1 cellular context compared by ENCODE assay signal in the genomic region with DNA sequence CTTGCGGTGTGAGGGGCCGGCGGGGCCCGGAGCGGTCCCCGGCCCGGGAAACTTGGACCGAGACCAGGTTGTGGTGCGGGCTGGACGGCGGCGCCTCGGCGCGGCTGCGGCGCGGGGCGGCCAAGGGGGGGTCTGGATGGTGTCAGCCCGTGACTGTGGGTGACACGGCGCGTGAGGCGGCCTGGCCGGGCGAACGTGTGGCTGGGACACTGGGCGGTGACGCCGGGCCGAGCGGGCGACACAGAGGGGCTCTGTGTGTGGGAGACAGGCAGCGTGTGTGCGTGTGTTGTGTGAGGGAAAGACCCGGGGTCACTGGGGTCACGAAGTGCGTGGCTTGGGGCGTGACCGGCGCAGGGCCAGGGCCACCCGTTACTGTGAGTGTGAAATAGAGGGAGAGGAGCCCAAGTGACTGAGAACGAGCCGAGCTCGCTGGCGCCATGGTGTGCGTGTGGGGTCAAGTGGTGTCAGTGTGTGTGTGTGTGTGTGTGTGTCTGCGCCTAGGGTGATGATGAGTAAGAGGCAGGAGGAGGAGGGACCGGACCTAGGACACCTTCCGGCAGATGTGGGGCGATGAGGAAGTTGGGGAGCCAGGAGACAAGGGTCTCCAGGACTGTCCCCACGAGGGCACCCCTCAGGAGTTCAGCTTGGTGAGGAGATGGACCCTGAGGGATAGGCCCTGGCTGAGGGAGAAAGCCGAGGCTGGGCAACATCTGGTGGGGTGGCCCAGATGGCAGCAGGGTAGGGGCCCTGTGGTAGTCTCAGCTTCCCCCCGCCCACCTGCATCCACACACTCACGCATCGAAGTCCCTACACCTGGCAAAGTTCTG.
TF ChIP-seq lines count a peak whose summit lies in the region.

No MANE protein-coding gene starts in this region.

TF ChIP-seq in HepG2, 621 proteins besides CTCF, POLR2A, EP300 and RAD21 (continued from another document and continues in another):
- TF ChIP-seq ZNF609 (CRISPR knock-in tag; IDR thresholded peaks at IDR 0.05; ENCODE audit: borderline replicate concordance): peak; percentile 41; the same call in 1 of the 2 replicates
- TF ChIP-seq SP4 (CRISPR knock-in tag; IDR thresholded peaks at IDR 0.05): 0 out of 2 replicates have a peak, but pooled peaks have one; percentile 26
- TF ChIP-seq ELF3 (CRISPR knock-in tag; IDR thresholded peaks at IDR 0.05): 0 out of 2 replicates have a peak, but pooled peaks have one; percentile 17
- TF ChIP-seq, protein P1, sequence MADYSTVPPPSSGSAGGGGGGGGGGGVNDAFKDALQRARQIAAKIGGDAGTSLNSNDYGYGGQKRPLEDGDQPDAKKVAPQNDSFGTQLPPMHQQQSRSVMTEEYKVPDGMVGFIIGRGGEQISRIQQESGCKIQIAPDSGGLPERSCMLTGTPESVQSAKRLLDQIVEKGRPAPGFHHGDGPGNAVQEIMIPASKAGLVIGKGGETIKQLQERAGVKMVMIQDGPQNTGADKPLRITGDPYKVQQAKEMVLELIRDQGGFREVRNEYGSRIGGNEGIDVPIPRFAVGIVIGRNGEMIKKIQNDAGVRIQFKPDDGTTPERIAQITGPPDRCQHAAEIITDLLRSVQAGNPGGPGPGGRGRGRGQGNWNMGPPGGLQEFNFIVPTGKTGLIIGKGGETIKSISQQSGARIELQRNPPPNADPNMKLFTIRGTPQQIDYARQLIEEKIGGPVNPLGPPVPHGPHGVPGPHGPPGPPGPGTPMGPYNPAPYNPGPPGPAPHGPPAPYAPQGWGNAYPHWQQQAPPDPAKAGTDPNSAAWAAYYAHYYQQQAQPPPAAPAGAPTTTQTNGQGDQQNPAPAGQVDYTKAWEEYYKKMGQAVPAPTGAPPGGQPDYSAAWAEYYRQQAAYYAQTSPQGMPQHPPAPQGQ (CRISPR knock-in tag; IDR thresholded peaks at IDR 0.05; ENCODE audit: borderline replicate concordance): no peak
- TF ChIP-seq ZFP62 (CRISPR knock-in tag; IDR thresholded peaks at IDR 0.05): no peak
- TF ChIP-seq KLF11 (CRISPR knock-in tag; IDR thresholded peaks at IDR 0.05): no peak
- TF ChIP-seq KLF6 (CRISPR knock-in tag; IDR thresholded peaks at IDR 0.05): no peak
- no peak for TF ChIP-seq ZSCAN31 (CRISPR knock-in tag; IDR thresholded peaks at IDR 0.05; ENCODE audit: low read depth)
- TF ChIP-seq PHF21A (CRISPR knock-in tag; IDR thresholded peaks at IDR 0.05): no peak
- no peak for TF ChIP-seq KMT2B (CRISPR knock-in tag; IDR thresholded peaks at IDR 0.05)
- TF ChIP-seq ZNF841 (CRISPR knock-in tag; IDR thresholded peaks at IDR 0.05; ENCODE audit: borderline replicate concordance): no peak
- TF ChIP-seq ZNF354B (CRISPR knock-in tag; IDR thresholded peaks at IDR 0.05): no peak
- TF ChIP-seq ZNF546 (CRISPR knock-in tag; conservative IDR thresholded peaks at IDR 0.05): 0 out of 2 replicates have a peak, but pooled peaks have one; percentile 27
- TF ChIP-seq ZNF281 (CRISPR knock-in tag; IDR thresholded peaks at IDR 0.05; ENCODE audit: borderline replicate concordance): no peak
- no peak for TF ChIP-seq CCAR2 (optimal IDR thresholded peaks at IDR 0.05; ENCODE audit: low read depth, low read length)
- TF ChIP-seq TBX2 (CRISPR knock-in tag; IDR thresholded peaks at IDR 0.05; ENCODE audit: borderline replicate concordance): peak; percentile 13; the same call in 1 of the 2 replicates
- TF ChIP-seq RBM39 (IDR thresholded peaks at IDR 0.05; ENCODE audit: low read depth, low read length, poor library complexity, severe bottlenecking): no peak
- TF ChIP-seq ZNF367 (CRISPR knock-in tag; IDR thresholded peaks at IDR 0.05; ENCODE audit: borderline replicate concordance): no peak
- no peak for TF ChIP-seq ELF1 (CRISPR knock-in tag; IDR thresholded peaks at IDR 0.05)
- no peak for TF ChIP-seq ESRRA (CRISPR knock-in tag; IDR thresholded peaks at IDR 0.05; ENCODE audit: low read depth)
- TF ChIP-seq ZNF570 (CRISPR knock-in tag; IDR thresholded peaks at IDR 0.05; ENCODE audit: borderline replicate concordance): no peak
- no peak for TF ChIP-seq DR1 (CRISPR knock-in tag; IDR thresholded peaks at IDR 0.05)
- peak; percentile 89 for TF ChIP-seq NR2F6 (IDR thresholded peaks at IDR 0.05)
- TF ChIP-seq NR2F6 (CRISPR knock-in tag; IDR thresholded peaks at IDR 0.05): peak; percentile 87
- no peak for TF ChIP-seq MIXL1 (CRISPR knock-in tag; IDR thresholded peaks at IDR 0.05)
- no peak; the same call in 1 of the 2 replicates for TF ChIP-seq RBFOX2 (IDR thresholded peaks at IDR 0.05; ENCODE audit: low read depth, low read length)
- TF ChIP-seq ZNF724P (CRISPR knock-in tag; IDR thresholded peaks at IDR 0.05; ENCODE audit: borderline replicate concordance): no peak
- TF ChIP-seq ZNF652 (CRISPR knock-in tag; IDR thresholded peaks at IDR 0.05; ENCODE audit: borderline replicate concordance, low read depth): no peak
- TF ChIP-seq MEIS2 (CRISPR knock-in tag; IDR thresholded peaks at IDR 0.05): no peak
- no peak for TF ChIP-seq REXO4 (CRISPR knock-in tag; IDR thresholded peaks at IDR 0.05; ENCODE audit: borderline replicate concordance)
- peak; percentile 63 for TF ChIP-seq ZNF777 (CRISPR knock-in tag; IDR thresholded peaks at IDR 0.05)
- TF ChIP-seq ZZZ3 (CRISPR knock-in tag; IDR thresholded peaks at IDR 0.05; ENCODE audit: borderline replicate concordance): no peak
- TF ChIP-seq HDAC2 (CRISPR knock-in tag; IDR thresholded peaks at IDR 0.05): no peak
- no peak for TF ChIP-seq PCBP2 (optimal IDR thresholded peaks at IDR 0.05; ENCODE audit: low read depth, low read length, poor library complexity, severe bottlenecking)
- no peak for TF ChIP-seq CENPX (CRISPR knock-in tag; IDR thresholded peaks at IDR 0.05)
- TF ChIP-seq EHMT2 (IDR thresholded peaks at IDR 0.05; ENCODE audit: borderline replicate concordance, low read depth, low read length): no peak
- no peak for TF ChIP-seq ZNF644 (CRISPR knock-in tag; IDR thresholded peaks at IDR 0.05; ENCODE audit: low read depth)
- TF ChIP-seq, protein P2, sequence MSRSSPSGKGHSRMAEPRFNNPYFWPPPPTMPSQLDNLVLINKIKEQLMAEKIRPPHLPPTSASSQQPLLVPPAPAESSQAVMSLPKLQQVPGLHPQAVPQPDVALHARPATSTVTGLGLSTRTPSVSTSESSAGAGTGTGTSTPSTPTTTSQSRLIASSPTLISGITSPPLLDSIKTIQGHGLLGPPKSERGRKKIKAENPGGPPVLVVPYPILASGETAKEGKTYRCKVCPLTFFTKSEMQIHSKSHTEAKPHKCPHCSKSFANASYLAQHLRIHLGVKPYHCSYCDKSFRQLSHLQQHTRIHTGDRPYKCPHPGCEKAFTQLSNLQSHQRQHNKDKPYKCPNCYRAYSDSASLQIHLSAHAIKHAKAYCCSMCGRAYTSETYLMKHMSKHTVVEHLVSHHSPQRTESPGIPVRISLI (CRISPR knock-in tag; IDR thresholded peaks at IDR 0.05; ENCODE audit: borderline replicate concordance): no peak
- TF ChIP-seq EED (CRISPR knock-in tag; IDR thresholded peaks at IDR 0.05): 0 out of 2 replicates have a peak, but pooled peaks have one; percentile 51
- no peak for TF ChIP-seq SOX6 (IDR thresholded peaks at IDR 0.05)
- TF ChIP-seq SOX6 (CRISPR knock-in tag; IDR thresholded peaks at IDR 0.05): no peak
- TF ChIP-seq, protein P3, sequence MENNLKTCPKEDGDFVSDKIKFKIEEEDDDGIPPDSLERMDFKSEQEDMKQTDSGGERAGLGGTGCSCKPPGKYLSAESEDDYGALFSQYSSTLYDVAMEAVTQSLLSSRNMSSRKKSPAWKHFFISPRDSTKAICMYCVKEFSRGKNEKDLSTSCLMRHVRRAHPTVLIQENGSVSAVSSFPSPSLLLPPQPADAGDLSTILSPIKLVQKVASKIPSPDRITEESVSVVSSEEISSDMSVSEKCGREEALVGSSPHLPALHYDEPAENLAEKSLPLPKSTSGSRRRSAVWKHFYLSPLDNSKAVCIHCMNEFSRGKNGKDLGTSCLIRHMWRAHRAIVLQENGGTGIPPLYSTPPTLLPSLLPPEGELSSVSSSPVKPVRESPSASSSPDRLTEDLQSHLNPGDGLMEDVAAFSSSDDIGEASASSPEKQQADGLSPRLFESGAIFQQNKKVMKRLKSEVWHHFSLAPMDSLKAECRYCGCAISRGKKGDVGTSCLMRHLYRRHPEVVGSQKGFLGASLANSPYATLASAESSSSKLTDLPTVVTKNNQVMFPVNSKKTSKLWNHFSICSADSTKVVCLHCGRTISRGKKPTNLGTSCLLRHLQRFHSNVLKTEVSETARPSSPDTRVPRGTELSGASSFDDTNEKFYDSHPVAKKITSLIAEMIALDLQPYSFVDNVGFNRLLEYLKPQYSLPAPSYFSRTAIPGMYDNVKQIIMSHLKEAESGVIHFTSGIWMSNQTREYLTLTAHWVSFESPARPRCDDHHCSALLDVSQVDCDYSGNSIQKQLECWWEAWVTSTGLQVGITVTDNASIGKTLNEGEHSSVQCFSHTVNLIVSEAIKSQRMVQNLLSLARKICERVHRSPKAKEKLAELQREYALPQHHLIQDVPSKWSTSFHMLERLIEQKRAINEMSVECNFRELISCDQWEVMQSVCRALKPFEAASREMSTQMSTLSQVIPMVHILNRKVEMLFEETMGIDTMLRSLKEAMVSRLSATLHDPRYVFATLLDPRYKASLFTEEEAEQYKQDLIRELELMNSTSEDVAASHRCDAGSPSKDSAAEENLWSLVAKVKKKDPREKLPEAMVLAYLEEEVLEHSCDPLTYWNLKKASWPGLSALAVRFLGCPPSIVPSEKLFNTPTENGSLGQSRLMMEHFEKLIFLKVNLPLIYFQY (CRISPR knock-in tag; IDR thresholded peaks at IDR 0.05; ENCODE audit: borderline replicate concordance): no peak
- TF ChIP-seq DBP (CRISPR knock-in tag; IDR thresholded peaks at IDR 0.05; ENCODE audit: not compliant biosample characterization): no peak
- TF ChIP-seq SUZ12 (IDR thresholded peaks at IDR 0.05; ENCODE audit: low read depth, low read length): no peak
- TF ChIP-seq ZBTB7A (CRISPR knock-in tag; IDR thresholded peaks at IDR 0.05): peak; percentile 28; the same call in 1 of the 2 replicates
- TF ChIP-seq PATZ1 (CRISPR knock-in tag; IDR thresholded peaks at IDR 0.05): no peak; the same call in 1 of the 2 replicates
